Comparison of ENCODE assay signal across 13 cellular contexts in genomic region chr3:141063831-141064230, GRCh38. TPM values are rescaled to one million over a fixed set of nuclear protein-coding genes. Genes with fewer than 3 reads are reported as not detected.
DNase-seq lines count a peak whose midpoint lies in the region; FAIRE-seq and TF ChIP-seq lines count a peak whose summit lies in the region.
"Had no signal": no experiment of that assay in that cellular context is flagged by ENCODE, and none has a peak within 500 bp of the region (broad histone marks: within the 10 kb centered on the region; RNA-seq: fewer than 3 reads in every experiment).

No MANE protein-coding gene starts in this region.

- no peak overlapping the region for H3K23ac ChIP-seq in neuronal stem cell (ENCODE audit: low read depth, low read length, poor library complexity)

- H3K4me3 ChIP-seq in Jurkat, Clone E6-1 (ENCODE audit: low read length): peak overlapping the region; percentile 32
- no peak overlapping the region for H3K4me3 ChIP-seq in neuronal stem cell (ENCODE audit: low read length in 2 of 2)
- no peak overlapping the region for H3K4me3 ChIP-seq in ovary
- no peak overlapping the region for H3K4me3 ChIP-seq in tibial nerve

- H2BK120ac ChIP-seq in neuronal stem cell (ENCODE audit: low read depth, low read length): no peak overlapping the region

- no peak overlapping the region for H4K8ac ChIP-seq in neuronal stem cell (ENCODE audit: low read depth, low read length)

- no peak overlapping the region for H2BK15ac ChIP-seq in neuronal stem cell (ENCODE audit: low read length)

- H3K4ac ChIP-seq in neuronal stem cell (ENCODE audit: low read length): no peak overlapping the region

- DNase-seq in CMK (ENCODE audit: low read depth) (peak; percentile 4), ecto neural progenitor cell (ENCODE audit: low spot score) (peak; percentile 38), neuronal stem cell (ENCODE audit: low spot score) (no peak), ovary (no peak), tibial nerve (ENCODE audit: low spot score in 2 of 2) (no peak), GM19239 (ENCODE audit: insufficient read length, low spot score) (no peak)
- DNase-seq in Jurkat, Clone E6-1 (ENCODE audit: low read depth, low spot score): peak; percentile 87
- DNase-seq: DMS 273 treated with DMSO at 0.1 percent for 48 hours; foreskin melanocyte; NCI-H2029; NCI-H510A; OCI-M1; stimulated activated CD4-positive, alpha-beta T cell treated with anti-CD3 and anti-CD28 coated beads, Interleukin-2, amount 100 ng/mL, for 24 hours had no signal

- no CpG with 5 or more reads among the region's 1 CpG for WGBS in neuronal stem cell (ENCODE audit: extremely low coverage in 2 of 2, insufficient read length in 2 of 2, insufficient replicate concordance in 1 of 2), 2 donors
- WGBS in ovary, 3 donors: 63 to 75% (median 67%) methylated on average over 1 of the region's 1 CpG
- 63 to 72% methylated on average over 1 of the region's 1 CpG for WGBS in tibial nerve, 2 donors

- no peak overlapping the region for H2AFZ ChIP-seq in neuronal stem cell (ENCODE audit: low read length)

- peaks cover 2 to 10% of the 10 kb centered on the region in 2 donors for H3K4me1 ChIP-seq in neuronal stem cell (ENCODE audit: control insufficient read depth in 2 of 2, insufficient read depth in 1 of 2, low read depth in 1 of 2, low read length in 2 of 2)
- H3K4me1 ChIP-seq in ovary (ENCODE audit: insufficient read depth): no peaks in the 10 kb centered on the region
- no peaks in the 10 kb centered on the region for H3K4me1 ChIP-seq in tibial nerve

- no peak overlapping the region for H3K14ac ChIP-seq in neuronal stem cell (ENCODE audit: low read length)

- H3K9ac ChIP-seq in neuronal stem cell (ENCODE audit: low read depth, low read length, poor library complexity): no peak overlapping the region

- no peak overlapping the region for H2BK12ac ChIP-seq in neuronal stem cell (ENCODE audit: low read length)

- H3K4me2 ChIP-seq in neuronal stem cell (ENCODE audit: insufficient read depth, low read length, poor library complexity, severe bottlenecking): no peak overlapping the region

- peak overlapping the region; percentile 21 for H3K18ac ChIP-seq in neuronal stem cell (ENCODE audit: low read length)

- no peak for TF ChIP-seq CTCF in ovary (IDR thresholded peaks at IDR 0.05)
- TF ChIP-seq CTCF in tibial nerve (IDR thresholded peaks at IDR 0.05): no peak

- H3K79me1 ChIP-seq in neuronal stem cell (ENCODE audit: low read depth, low read length): no peaks in the 10 kb centered on the region

- H4K91ac ChIP-seq in neuronal stem cell (ENCODE audit: low read depth, low read length, poor library complexity): no peak overlapping the region

- H3K27me3 ChIP-seq in neuronal stem cell (ENCODE audit: control insufficient read depth in 3 of 3, insufficient read depth in 3 of 3, low read depth in 1 of 3, low read length in 3 of 3) (no peaks in the 10 kb centered on the region), ovary (no peaks in the 10 kb centered on the region), tibial nerve (no peaks in the 10 kb centered on the region)

- H2BK5ac ChIP-seq in neuronal stem cell (ENCODE audit: low read length): no peak overlapping the region

- H3K27ac ChIP-seq in neuronal stem cell (replicated peaks; ENCODE audit: low read length) (no peak overlapping the region), ovary (no peak overlapping the region), tibial nerve (no peak overlapping the region)

- no peak for TF ChIP-seq EP300 in ovary (IDR thresholded peaks at IDR 0.05)
- TF ChIP-seq EP300 in tibial nerve (IDR thresholded peaks at IDR 0.05): no peak

- peaks cover 4 to 86% of the 10 kb centered on the region in 2 donors for H3K36me3 ChIP-seq in neuronal stem cell (replicated peaks in 1 of 2; ENCODE audit: control insufficient read depth in 2 of 2, insufficient read depth in 2 of 2, low read length in 2 of 2)
- H3K36me3 ChIP-seq in ovary: no peaks in the 10 kb centered on the region
- H3K36me3 ChIP-seq in tibial nerve: no peaks in the 10 kb centered on the region

- intact Hi-C loops in ovary (cut with DNase I): no loop called here

- no peak for FAIRE-seq in GM19239 (lab: Jason Lieb, UNC)

- TF ChIP-seq POLR2A in ovary (IDR thresholded peaks at IDR 0.05): no peak
- TF ChIP-seq POLR2A in tibial nerve (IDR thresholded peaks at IDR 0.05): no peak

- no peak overlapping the region for H2AK5ac ChIP-seq in neuronal stem cell (ENCODE audit: low read depth, low read length)

- H3K9me3 ChIP-seq in neuronal stem cell (replicated peaks in 1 of 2; ENCODE audit: control insufficient read depth in 2 of 2, insufficient read depth in 1 of 2, low read depth in 1 of 2, low read length in 2 of 2) (peaks cover 2 to 18% of the 10 kb centered on the region in 2 donors), ovary (no peaks in the 10 kb centered on the region), tibial nerve (no peaks in the 10 kb centered on the region)

RNA-seq across cellular contexts. Expression of gene SPSB4, which starts 12.7 kb away (rescaled TPM):
- polyA plus RNA-seq in Jurkat, Clone E6-1 (2012; ENCODE audit: insufficient read depth, insufficient read length): 6.2 TPM
- 19.8 TPM for polyA plus RNA-seq in neuronal stem cell (2013, experiment 1 of 2)
- polyA plus RNA-seq in neuronal stem cell (2013, experiment 2 of 2): 19.2 TPM
- total RNA-seq in ovary (under 1 TPM in 2 of 7 donors, not detected in 5; 0.11 to 0.13 TPM), tibial nerve (1 to 10 TPM in 1 of 4 donors, under 1 TPM in 1, not detected in 2; 0.63 to 2.0 TPM)
- under 1 TPM; 0.07 to 0.57 TPM for polyA plus RNA-seq in ovary

Comparison
In these comparisons a context has a peak if more than half of its experiments do, and no peak if none do; other contexts are left out.
1. DNase-seq: peak in CMK (single experiment), Jurkat, Clone E6-1 (single experiment) and ecto neural progenitor cell (single experiment); none in neuronal stem cell (single experiment), ovary (0 of 5), tibial nerve (0 of 2) and GM19239 (single experiment).